Comparison of ENCODE assay signal across 13 cellular contexts in genomic region chr15:34055868-34056595, GRCh38. TPM values are rescaled to one million over a fixed set of nuclear protein-coding genes. Genes with fewer than 3 reads are reported as not detected.
DNase-seq lines count a peak whose midpoint lies in the region; TF ChIP-seq lines count a peak whose summit lies in the region.
"Had no signal": no experiment of that assay in that cellular context is flagged by ENCODE, and none has a peak within 500 bp of the region (broad histone marks: within the 10 kb centered on the region; RNA-seq: fewer than 3 reads in every experiment).

No MANE protein-coding gene starts in this region.

- H3K79me2 ChIP-seq in SK-N-SH (ENCODE audit: insufficient read depth) = no peaks in the 10 kb centered on the region

- no peaks in the 10 kb centered on the region for H3K36me3 Mint-ChIP-seq in Caco-2 (ENCODE audit: insufficient read depth, unreplicated experiment)

- BruUV-seq in Caco-2 (replicated peaks; lab: Mats Ljungman, UMichigan) = no TSS peak

- WGBS in SK-N-SH (ENCODE audit: low lambda C conversion rate) = 31% methylated on average over 3 of the region's 3 CpGs

- H3K27ac ChIP-seq in SK-N-SH (ENCODE audit: low read depth in 2 of 2, low read length in 1 of 2) = peak overlapping the region; percentile 7 to 76; a peak in 3 of 4 replicates
- H3K27ac ChIP-seq: epithelial cell of prostate had no signal

- peaks cover 3% of the 10 kb centered on the region for H3K27me3 Mint-ChIP-seq in Caco-2 (ENCODE audit: insufficient read depth, unreplicated experiment)
- H3K27me3 Mint-ChIP-seq: IgD-negative memory B cell had no signal

- CTCF ChIA-PET in SK-N-SH (lab: Yijun Ruan, JAX) = interaction anchor here (0.6 kb wide), 1 partner anchor 154 kb away, joined by 3 read pairs; the partner anchor contains the start of gene KATNBL1
- CTCF ChIA-PET in Caco-2 (lab: Charles Lee) = interaction anchor here (1.4 kb wide), 1 partner anchor 21 kb away, joined by 3 read pairs; no protein-coding TSS in a partner anchor

- H3K27me3 ChIP-seq in SK-N-SH (ENCODE audit: insufficient read depth) (no peaks in the 10 kb centered on the region), Caco-2 (replicated peaks; ENCODE audit: control insufficient read depth, insufficient read depth, low read length) (no peaks in the 10 kb centered on the region)
- H3K27me3 ChIP-seq: tibial nerve had no signal

- POLR2A ChIA-PET in SK-N-SH (lab: Yijun Ruan, JAX) (no interaction called here), Caco-2 (lab: Charles Lee) (no interaction called here)

- intact Hi-C loops in Caco-2 (cut with micrococcal nuclease; ENCODE audit: unreplicated experiment) = no loop called here

- no peak for TF ChIP-seq CTCF in SK-N-SH (IDR thresholded peaks at IDR 0.05)
- no peak for TF ChIP-seq CTCF in Caco-2 (IDR thresholded peaks at IDR 0.05; ENCODE audit: insufficient read depth in 1 of 2, low read depth in 1 of 2, low read length in 1 of 2, severe bottlenecking in 1 of 2, unreplicated experiment in 1 of 2)

- H4K20me1 ChIP-seq in SK-N-SH (ENCODE audit: insufficient read depth) = no peaks in the 10 kb centered on the region

- no peak overlapping the region for H3K4me3 Mint-ChIP-seq in Caco-2 (ENCODE audit: unreplicated experiment)
- H3K4me3 Mint-ChIP-seq: IgD-negative memory B cell had no signal

- no peaks in the 10 kb centered on the region for H3K36me3 ChIP-seq in SK-N-SH (replicated peaks in 1 of 2; ENCODE audit: control insufficient read depth in 1 of 2, insufficient read depth in 2 of 2, low read length in 1 of 2)
- H3K36me3 ChIP-seq in Caco-2 (ENCODE audit: control insufficient read depth, insufficient read depth, low read length) = no peaks in the 10 kb centered on the region
- H3K36me3 ChIP-seq: tibial nerve had no signal

- peak in 1 of 2 experiments; percentile 33; a peak in 1 of 4 replicates for TF ChIP-seq EP300 in SK-N-SH (IDR thresholded peaks at IDR 0.05; ENCODE audit: borderline replicate concordance in 1 of 2, low read depth in 1 of 2, low read length in 1 of 2)

- H3K9me3 ChIP-seq in SK-N-SH (peaks cover 10% of the 10 kb centered on the region; the same call in 1 of the 2 replicates), Caco-2 (no peaks in the 10 kb centered on the region; the same call in 1 of the 2 replicates)

- no peak for TF ChIP-seq RAD21 in SK-N-SH (IDR thresholded peaks at IDR 0.05; ENCODE audit: low read length)

- peak overlapping the region; percentile 10 for H3K4me2 ChIP-seq in SK-N-SH

- no peaks in the 10 kb centered on the region for H3K9me2 ChIP-seq in SK-N-SH

- H3K4me1 Mint-ChIP-seq in Caco-2 (ENCODE audit: low read depth, unreplicated experiment) = peaks cover 5% of the 10 kb centered on the region

- H3K4me3 ChIP-seq in SK-N-SH (ENCODE audit: low read depth in 2 of 2, low read length in 1 of 2) = no peak overlapping the region
- H3K4me3 ChIP-seq in Caco-2 (ENCODE audit: low read depth, low read length) = no peak overlapping the region
- H3K4me3 ChIP-seq: tibial nerve had no signal

- H3K27ac Mint-ChIP-seq in Caco-2 (ENCODE audit: unreplicated experiment) = no peak overlapping the region
- H3K27ac Mint-ChIP-seq: IgD-negative memory B cell had no signal

- peaks cover 16% of the 10 kb centered on the region for H3F3A ChIP-seq in SK-N-SH (replicated peaks; ENCODE audit: insufficient read depth)

- peak overlapping the region; percentile 28; the same call in 1 of the 2 replicates for H3K9ac ChIP-seq in SK-N-SH

- DNase-seq in EL = peak; percentile 78
- no peak for DNase-seq in SK-N-SH
- peak; percentile 80 for DNase-seq in fibroblast of peridontal ligament (ENCODE audit: extremely low read depth)
- peak; percentile 82 for DNase-seq in renal cortical epithelial cell (ENCODE audit: low read depth)
- DNase-seq in 8988T = no peak
- DNase-seq in Caco-2 = no peak
- no peak for DNase-seq in NCI-H526 (lab: John Stamatoyannopoulos, UW)
- no peak for DNase-seq in SK-N-DZ (ENCODE audit: low spot score)
- DNase-seq: DMS53, NCI-H187 had no signal

- H3K4me1 ChIP-seq in SK-N-SH (ENCODE audit: control insufficient read depth in 1 of 2, insufficient read depth in 2 of 2, low read depth in 1 of 2, low read length in 1 of 2) = peaks cover 0 to 9% of the 10 kb centered on the region in 2 experiments; a peak in 1 of 4 replicates
- no peaks in the 10 kb centered on the region for H3K4me1 ChIP-seq in Caco-2
- H3K4me1 ChIP-seq: tibial nerve had no signal

- peak overlapping the region; percentile 80 for H2AFZ ChIP-seq in SK-N-SH (ENCODE audit: low read depth)

- H3K9me3 Mint-ChIP-seq in Caco-2 (ENCODE audit: unreplicated experiment) = peaks cover 8% of the 10 kb centered on the region

TF ChIP-seq in SK-N-SH, 30 proteins besides CTCF, POLR2A, EP300 and RAD21:
- TF ChIP-seq FOSL2 (IDR thresholded peaks at IDR 0.05; ENCODE audit: borderline replicate concordance, low read depth) (peak; percentile 56; the same call in 1 of the 2 replicates), TEAD4 (IDR thresholded peaks at IDR 0.05; ENCODE audit: borderline replicate concordance, insufficient read depth) (peak; percentile 49; the same call in 1 of the 2 replicates), POLR2AphosphoS5 (IDR thresholded peaks at IDR 0.05; ENCODE audit: low read depth, low read length) (no peak; the same call in 1 of the 2 replicates), NRF1 (IDR thresholded peaks at IDR 0.05; ENCODE audit: low read depth, low read length) (no peak), REST (IDR thresholded peaks at IDR 0.05; ENCODE audit: low read depth, low read length) (no peak), MEF2A (IDR thresholded peaks at IDR 0.05; ENCODE audit: borderline replicate concordance, low read depth) (no peak), EZH2phosphoT487 (IDR thresholded peaks at IDR 0.05; ENCODE audit: borderline replicate concordance, low read depth) (no peak), TCF12 (IDR thresholded peaks at IDR 0.05) (peak; percentile 15; the same call in 1 of the 2 replicates), JUND (IDR thresholded peaks at IDR 0.05) (peak; percentile 37)

RNA-seq across cellular contexts. Expression of gene AVEN, which starts 17.0 kb away (rescaled TPM):
- 7.5 and 9.1 TPM in 2 replicates for polyA plus RNA-seq in SK-N-SH (2012; rRNA removed)
- polyA plus RNA-seq in SK-N-SH (2012; cell fraction: cytosol; rRNA removed) = 11.8 and 15.2 TPM in 2 replicates
- polyA plus RNA-seq in SK-N-SH (2012; cell fraction: nucleus; rRNA removed) = 4.0 and 5.8 TPM in 2 replicates
- 15.3 and 27.3 TPM in 2 replicates for total RNA-seq in renal cortical epithelial cell
- total RNA-seq in Caco-2 (2022) = 8.3 and 8.7 TPM in 2 replicates
- 9.9 and 46.5 TPM in 2 replicates for polyA plus RNA-seq in SK-N-DZ (2014; cell fraction: cytosol; rRNA removed)
- polyA plus RNA-seq in SK-N-DZ (2014; cell fraction: nucleus; rRNA removed) = 4.9 and 6.7 TPM in 2 replicates

RNA-seq across cellular contexts. Expression of gene EMC7, which starts 45.6 kb away (rescaled TPM):
- polyA plus RNA-seq in SK-N-SH (2012; rRNA removed) = 92.3 and 105 TPM in 2 replicates
- 119 and 147 TPM in 2 replicates for polyA plus RNA-seq in SK-N-SH (2012; cell fraction: cytosol; rRNA removed)
- polyA plus RNA-seq in SK-N-SH (2012; cell fraction: nucleus; rRNA removed) = 22.8 and 39.8 TPM in 2 replicates
- 23.8 and 66.6 TPM in 2 replicates for total RNA-seq in renal cortical epithelial cell
- total RNA-seq in Caco-2 (2022) = 70.2 and 74.2 TPM in 2 replicates
- polyA plus RNA-seq in SK-N-DZ (2014; cell fraction: cytosol; rRNA removed) = 22.0 and 24.4 TPM in 2 replicates
- polyA plus RNA-seq in SK-N-DZ (2014; cell fraction: nucleus; rRNA removed) = 13.5 and 13.8 TPM in 2 replicates

RNA-seq across cellular contexts. Expression of gene PGBD4, which starts 45.9 kb away (rescaled TPM):
- 0.77 and 1.3 TPM in 2 replicates for polyA plus RNA-seq in SK-N-SH (2012; rRNA removed)
- 1.0 and 1.2 TPM in 2 replicates for polyA plus RNA-seq in SK-N-SH (2012; cell fraction: cytosol; rRNA removed)
- 0.95 and 1.4 TPM in 2 replicates for polyA plus RNA-seq in SK-N-SH (2012; cell fraction: nucleus; rRNA removed)
- total RNA-seq in renal cortical epithelial cell = 1.0 and 3.3 TPM in 2 replicates
- 1.5 and 1.7 TPM in 2 replicates for total RNA-seq in Caco-2 (2022)
- polyA plus RNA-seq in SK-N-DZ (2014; cell fraction: cytosol; rRNA removed) = 3.2 and 3.6 TPM in 2 replicates
- 3.2 and 3.5 TPM in 2 replicates for polyA plus RNA-seq in SK-N-DZ (2014; cell fraction: nucleus; rRNA removed)

Comparison
In these comparisons a context has a peak if more than half of its experiments do, and no peak if none do; other contexts are left out.
1. DNase-seq: peak in EL (single experiment), fibroblast of peridontal ligament (single experiment) and renal cortical epithelial cell (single experiment); none in SK-N-SH (single experiment), 8988T (single experiment), Caco-2 (0 of 2), NCI-H526 (0 of 2) and SK-N-DZ (single experiment).